18 cellular contexts compared by ENCODE assay signal in the genomic region with DNA sequence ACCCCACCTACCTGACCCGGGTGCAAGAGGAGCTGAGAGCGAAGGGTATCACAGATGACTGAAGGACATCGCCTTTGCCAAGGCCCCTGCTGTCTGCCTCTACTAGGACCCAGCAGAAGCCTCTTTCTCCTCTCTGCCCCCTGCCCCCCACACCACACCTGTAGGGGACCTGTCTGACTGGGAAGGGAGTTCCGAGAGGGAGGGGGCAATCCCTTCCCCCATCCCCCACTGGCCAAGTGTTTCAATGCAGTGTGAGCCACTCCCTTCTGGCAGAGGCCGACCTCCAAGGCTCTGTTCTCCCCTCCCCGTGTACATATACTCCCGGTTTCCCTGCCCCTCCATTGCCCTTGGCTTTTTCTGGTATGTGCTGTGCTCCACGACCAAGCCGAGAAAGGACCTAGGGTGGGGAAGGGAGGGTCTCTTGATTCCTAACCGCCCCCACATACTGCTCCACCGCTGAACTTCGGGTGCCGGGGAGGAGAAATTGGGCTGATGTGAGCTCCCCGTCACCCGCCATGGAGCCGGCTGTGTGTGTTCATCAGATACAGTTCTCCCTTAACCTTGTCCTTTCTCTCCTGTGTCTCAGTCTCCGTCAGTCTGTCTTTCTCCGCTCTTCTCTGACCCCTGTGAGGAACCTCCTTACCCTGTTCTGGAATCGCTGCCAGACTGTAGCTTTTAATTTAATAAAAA. TPM values are rescaled to one million over a fixed set of nuclear protein-coding genes. Genes with fewer than 3 reads are reported as not detected.
DNase-seq lines count a peak whose midpoint lies in the region; ATAC-seq, FAIRE-seq and TF ChIP-seq lines count a peak whose summit lies in the region.
"Had no signal": no experiment of that assay in that cellular context is flagged by ENCODE, and none has a peak within 500 bp of the region (broad histone marks: within the 10 kb centered on the region; RNA-seq: fewer than 3 reads in every experiment).

No MANE protein-coding gene starts in this region.

- peak overlapping the region; percentile 57 for H2AK9ac ChIP-seq in IMR-90 (replicated peaks; ENCODE audit: low read depth, low read length, poor library complexity)

- H3K9me3 ChIP-seq in IMR-90 (ENCODE audit: control insufficient read depth, insufficient read depth, low read length) (no peaks in the 10 kb centered on the region), H1 (ENCODE audit: insufficient read depth in 2 of 2, low read depth in 1 of 2, low read length in 1 of 2) (no peaks in the 10 kb centered on the region), muscle layer of colon (ENCODE audit: low read length) (no peaks in the 10 kb centered on the region), tibial artery (no peaks in the 10 kb centered on the region)

- H2BK120ac ChIP-seq in IMR-90 (ENCODE audit: low read depth, low read length) (no peak overlapping the region), H1 (replicated peaks; ENCODE audit: low read depth, low read length) (peak overlapping the region; percentile 21)

- H3K4me3 ChIP-seq in IMR-90 (ENCODE audit: insufficient read depth, low read depth, low read length): no peak overlapping the region
- peak overlapping the region; percentile 50 to 73 (median 56); a peak in 5 of 8 replicates for H3K4me3 ChIP-seq in H1 (ENCODE audit: extremely low read depth in 1 of 4, insufficient read depth in 2 of 4, low read depth in 3 of 4, low read length in 4 of 4)
- peak overlapping the region; percentile 11 to 66 for H3K4me3 ChIP-seq in muscle layer of colon (ENCODE audit: low read depth in 1 of 2, low read length in 2 of 2)
- H3K4me3 ChIP-seq in tibial artery: peak overlapping the region; percentile 82 to 85
- H3K4me3 ChIP-seq: GM23248 had no signal

- H3K4ac ChIP-seq in IMR-90 (ENCODE audit: low read depth, low read length) (no peak overlapping the region), H1 (replicated peaks; ENCODE audit: insufficient read length, low read depth, low read length) (no peak overlapping the region)

- H3K79me1 ChIP-seq in IMR-90 (ENCODE audit: low read depth in 1 of 2, low read length in 2 of 2): peaks cover 9 to 31% of the 10 kb centered on the region in 2 experiments
- no peaks in the 10 kb centered on the region; the same call in 1 of the 2 replicates for H3K79me1 ChIP-seq in H1 (ENCODE audit: low read depth, low read length)

- H3K9ac ChIP-seq in IMR-90 (ENCODE audit: low read depth, low read length) (no peak overlapping the region), H1 (replicated peaks in 1 of 4; ENCODE audit: extremely low read depth in 1 of 4, low read depth in 3 of 4, low read length in 3 of 4) (no peak overlapping the region), muscle layer of colon (ENCODE audit: low read length) (peak overlapping the region; percentile 27)
- H3K9ac ChIP-seq: GM23248 had no signal

- H3K23me2 ChIP-seq in H1 (ENCODE audit: low read depth, low read length): peaks cover 28% of the 10 kb centered on the region

- no peak overlapping the region for H2BK20ac ChIP-seq in IMR-90 (ENCODE audit: low read depth, low read length)
- H2BK20ac ChIP-seq in H1 (ENCODE audit: low read length): no peak overlapping the region

- H3K36me3 Mint-ChIP-seq in activated CD8-positive, alpha-beta memory T cell treated with anti-CD3 and anti-CD28 coated beads, Interleukin-2, amount 10 ng/mL, durations not matched to agents 7 days and 5 days: no peaks in the 10 kb centered on the region

- H4K91ac ChIP-seq in IMR-90 (ENCODE audit: insufficient read depth, low read depth, low read length): no peak overlapping the region
- H4K91ac ChIP-seq in H1 (replicated peaks; ENCODE audit: insufficient read length, low read length): no peak overlapping the region

- POLR2A ChIA-PET in IMR-90 (lab: Charles Lee; ENCODE audit: unreplicated experiment) (interaction anchor here (0.6 kb wide), 1 partner anchor 134 kb away, joined by 15 read pairs; no protein-coding TSS in a partner anchor), H1 (lab: Charles Lee; ENCODE audit: partially characterized antibody) (interaction anchor here (0.9 to 7.7 kb wide), 19 partner anchors 9 to 148 kb away, joined by 3 to 60 read pairs (median 4); a partner anchor contains a TSS)

- no peak for TF ChIP-seq EP300 in H1 (IDR thresholded peaks at IDR 0.05; ENCODE audit: borderline replicate concordance in 1 of 2, low read depth in 2 of 2, low read length in 2 of 2)

- intact Hi-C loops in IMR-90 (cut with micrococcal nuclease) (no loop called here), tibial artery (cut with DNase I; ENCODE audit: low total_unique reads) (no loop called here)

- H3K23ac ChIP-seq in IMR-90 (ENCODE audit: low read depth, low read length) (no peak overlapping the region), H1 (ENCODE audit: insufficient read length) (no peak overlapping the region)

- peaks cover 33% of the 10 kb centered on the region for H3K27me3 Mint-ChIP-seq in activated CD8-positive, alpha-beta memory T cell treated with anti-CD3 and anti-CD28 coated beads, Interleukin-2, amount 10 ng/mL, durations not matched to agents 7 days and 5 days

- no peak for TF ChIP-seq POLR2A in IMR-90 (IDR thresholded peaks at IDR 0.05; ENCODE audit: low read depth, low read length)
- no peak for TF ChIP-seq POLR2A in H1 (IDR thresholded peaks at IDR 0.05; ENCODE audit: control extremely low read depth in 1 of 2, low read depth in 2 of 2, low read length in 2 of 2)

- H4K5ac ChIP-seq in IMR-90 (ENCODE audit: low read depth, low read length): no peak overlapping the region
- H4K5ac ChIP-seq in H1 (ENCODE audit: insufficient read length, low read depth, low read length): no peak overlapping the region

- no peak overlapping the region for H3K14ac ChIP-seq in IMR-90 (replicated peaks; ENCODE audit: low read depth, low read length)
- H3K14ac ChIP-seq in H1 (ENCODE audit: insufficient read length): no peak overlapping the region

- H2BK15ac ChIP-seq in IMR-90 (ENCODE audit: low read depth, low read length) (no peak overlapping the region), H1 (ENCODE audit: low read length) (0 out of 2 replicates have a peak overlapping the region, but pooled peaks have one; percentile 72)

- no peak for FAIRE-seq in H1 (lab: Jason Lieb, UNC)
- FAIRE-seq: colon had no signal

- peaks cover 18% of the 10 kb centered on the region; the same call in 1 of the 2 replicates for H3K9me1 ChIP-seq in IMR-90 (ENCODE audit: insufficient read depth, low read length)

- H3K4me1 ChIP-seq in IMR-90 (ENCODE audit: control insufficient read depth, insufficient read depth, low read length) (peaks cover 9% of the 10 kb centered on the region), H1 (replicated peaks in 1 of 4; ENCODE audit: control insufficient read depth in 3 of 4, insufficient read depth in 4 of 4, low read length in 3 of 4) (peaks cover 8 to 17% (median 13%) of the 10 kb centered on the region in 4 experiments), muscle layer of colon (ENCODE audit: insufficient read depth, low read length) (peaks cover 41% of the 10 kb centered on the region), tibial artery (peaks cover 0 to 63% (median 54%) of the 10 kb centered on the region in 4 donors)

- no peak overlapping the region for H3K27ac ChIP-seq in IMR-90 (ENCODE audit: insufficient read depth, low read length)
- no peak overlapping the region for H3K27ac ChIP-seq in H1 (ENCODE audit: low read depth, low read length)
- H3K27ac ChIP-seq in muscle layer of colon (ENCODE audit: low read depth, low read length): peak overlapping the region; percentile 98
- H3K27ac ChIP-seq in tibial artery: peak overlapping the region; percentile 97 to 99
- H3K27ac ChIP-seq: GM23248 had no signal

- TF ChIP-seq CTCF in IMR-90 (conservative IDR thresholded peaks at IDR 0.05; ENCODE audit: low read depth, low read length) (no peak), H1 (IDR thresholded peaks at IDR 0.05; ENCODE audit: control extremely low read depth in 1 of 3, insufficient read depth in 1 of 3, low read depth in 1 of 3, low read length in 3 of 3) (no peak), tibial artery (IDR thresholded peaks at IDR 0.05) (no peak), GM10266 (IDR thresholded peaks at IDR 0.05; ENCODE audit: control insufficient read depth, insufficient read depth, low read depth, missing control alignments) (no peak)

- H3K56ac ChIP-seq in IMR-90 (ENCODE audit: extremely low read depth, insufficient read depth, low read length): no peak overlapping the region
- no peak overlapping the region for H3K56ac ChIP-seq in H1 (replicated peaks; ENCODE audit: insufficient read length, low read depth, low read length)

- H3K4me2 ChIP-seq in IMR-90 (ENCODE audit: low read depth, low read length): no peak overlapping the region
- peak overlapping the region; percentile 88 to 97 for H3K4me2 ChIP-seq in H1 (ENCODE audit: insufficient read depth in 1 of 2, low read depth in 2 of 2, low read length in 2 of 2)

- no CpG with 5 or more reads among the region's 19 CpGs for WGBS in IMR-90 (ENCODE audit: extremely low coverage in 2 of 2, insufficient read length in 1 of 2), 2 experiments
- WGBS in H1 (ENCODE audit: extremely low coverage in 1 of 2, insufficient coverage in 1 of 2, insufficient read length in 1 of 2, insufficient replicate concordance in 2 of 2, low coverage in 1 of 2, low lambda C conversion rate in 2 of 2, missing lambda C conversion rate in 1 of 2), 2 experiments: 19% methylated on average over 19 of the region's 19 CpGs; no CpG with 5 or more reads in 1 of the 2 experiments

- H3K18ac ChIP-seq in IMR-90 (ENCODE audit: low read depth, low read length): no peak overlapping the region
- H3K18ac ChIP-seq in H1 (ENCODE audit: extremely low read depth, low read length): peak overlapping the region; percentile 66

- H2BK5ac ChIP-seq in IMR-90 (ENCODE audit: low read depth, low read length, poor library complexity, severe bottlenecking) (no peak overlapping the region), H1 (ENCODE audit: low read depth, low read length) (no peak overlapping the region)

- peaks cover 16% of the 10 kb centered on the region for H3K36me3 ChIP-seq in IMR-90 (ENCODE audit: control insufficient read depth, insufficient read depth, low read length)
- H3K36me3 ChIP-seq in H1 (ENCODE audit: control insufficient read depth in 2 of 4, insufficient read depth in 4 of 4, low read length in 3 of 4): peaks cover 0 to 5% (median 3%) of the 10 kb centered on the region in 4 experiments; a peak in 3 of 8 replicates
- peaks cover 33% of the 10 kb centered on the region for H3K36me3 ChIP-seq in muscle layer of colon (ENCODE audit: insufficient read depth, low read length)
- peaks cover 0 to 37% (median 12%) of the 10 kb centered on the region in 3 donors for H3K36me3 ChIP-seq in tibial artery

- H3K9me3 Mint-ChIP-seq in activated CD8-positive, alpha-beta memory T cell treated with anti-CD3 and anti-CD28 coated beads, Interleukin-2, amount 10 ng/mL, durations not matched to agents 7 days and 5 days (ENCODE audit: low read depth): no peaks in the 10 kb centered on the region
- H3K9me3 Mint-ChIP-seq: activated T-cell treated with anti-CD3 and anti-CD28 coated beads, Interleukin-2, amount 50 U/mL, for 4 hours; immature natural killer cell had no signal

- peak overlapping the region; percentile 35; the same call in 1 of the 2 replicates for H2BK12ac ChIP-seq in H1 (ENCODE audit: low read depth, low read length)

- no peak for ATAC-seq in IMR-90 (ENCODE audit: low read depth)
- no peak for ATAC-seq in GM18858 (IDR thresholded peaks at IDR 0.05; ENCODE audit: unreplicated experiment)
- no peak for ATAC-seq in GM21737 (IDR thresholded peaks at IDR 0.05; ENCODE audit: unreplicated experiment)
- no peak for ATAC-seq in activated CD8-positive, alpha-beta memory T cell treated with anti-CD3 and anti-CD28 coated beads, Interleukin-2, amount 10 ng/mL, durations not matched to agents 7 days and 5 days
- ATAC-seq: activated T-cell treated with anti-CD3 and anti-CD28 coated beads, Interleukin-2, amount 50 U/mL, for 4 hours; Panc1 had no signal

- H2AFZ ChIP-seq in IMR-90 (replicated peaks; ENCODE audit: low read length, poor library complexity) (no peak overlapping the region), H1 (ENCODE audit: low read length) (no peak overlapping the region)

- H2AK5ac ChIP-seq in IMR-90 (ENCODE audit: low read depth, low read length) (no peak overlapping the region), H1 (ENCODE audit: low read depth, low read length) (no peak overlapping the region)

- H3K79me2 ChIP-seq in H1 (ENCODE audit: control insufficient read depth in 1 of 2, insufficient read depth in 2 of 2, low read length in 2 of 2): peaks cover 0 to 10% of the 10 kb centered on the region in 2 experiments; a peak in 1 of 4 replicates

- DNase-seq in IMR-90: no peak
- peak in 1 of 2 experiments; percentile 73 for DNase-seq in H1 (ENCODE audit: low read depth in 1 of 2, low spot score in 2 of 2)
- DNase-seq in tibial artery: no peak
- DNase-seq in GM10266 (ENCODE audit: extremely low spot score): no peak
- DNase-seq in activated CD8-positive, alpha-beta memory T cell treated with anti-CD3 and anti-CD28 coated beads, Interleukin-2, amount 10 ng/mL, durations not matched to agents 7 days and 5 days: no peak
- DNase-seq: activated CD4-positive, alpha-beta T cell treated with anti-CD3 and anti-CD28 coated beads for 1 hour; activated T-cell treated with anti-CD3 and anti-CD28 coated beads, Interleukin-2, amount 50 U/mL, for 4 hours; GM23248; immature natural killer cell; NCI-H187 treated with DMSO at 0.1 percent for 48 hours; NCI-H510A treated with DMSO at 0.1 percent for 48 hours; stimulated activated CD4-positive, alpha-beta T cell treated with anti-CD3 and anti-CD28 coated beads, Interleukin-2, amount 100 ng/mL, for 24 hours had no signal

- in situ Hi-C loops in IMR-90 (cut with MboI; ENCODE audit: low sequenced_read_pairs): no loop called here

- CTCF ChIA-PET in IMR-90 (lab: Yijun Ruan, JAX) (no interaction called here), H1 (lab: Charles Lee; ENCODE audit: partially characterized antibody) (interaction anchor here (0.6 to 12.5 kb wide), 13 partner anchors 9 to 349 kb away, joined by 3 to 124 read pairs (median 5); a partner anchor contains a TSS)
- CTCF ChIA-PET in activated CD8-positive, alpha-beta memory T cell treated with anti-CD3 and anti-CD28 coated beads, Interleukin-2, amount 10 ng/mL, durations not matched to agents 7 days and 5 days (lab: Charles Lee): interaction anchor here (1.1 to 2.4 kb wide), 5 partner anchors 10 to 25 kb away, joined by 4 to 11 read pairs (median 5); a partner anchor contains a TSS

- H3K27me3 ChIP-seq in IMR-90 (ENCODE audit: control insufficient read depth, insufficient read depth, low read length) (no peaks in the 10 kb centered on the region), H1 (replicated peaks in 1 of 4; ENCODE audit: control insufficient read depth in 3 of 4, extremely low read depth in 1 of 4, insufficient read depth in 3 of 4, low read length in 3 of 4) (peaks cover 4 to 42% (median 30%) of the 10 kb centered on the region in 4 experiments), muscle layer of colon (ENCODE audit: control insufficient read depth in 1 of 2, insufficient read depth in 2 of 2, low read length in 2 of 2) (no peaks in the 10 kb centered on the region), tibial artery (no peaks in the 10 kb centered on the region)

- H3K4me3 Mint-ChIP-seq in activated CD8-positive, alpha-beta memory T cell treated with anti-CD3 and anti-CD28 coated beads, Interleukin-2, amount 10 ng/mL, durations not matched to agents 7 days and 5 days: no peak overlapping the region
- H3K4me3 Mint-ChIP-seq: activated T-cell treated with anti-CD3 and anti-CD28 coated beads, Interleukin-2, amount 50 U/mL, for 4 hours had no signal

- BruUV-seq in IMR-90 (replicated peaks; lab: Mats Ljungman, UMichigan): no TSS peak

- H3K27ac Mint-ChIP-seq in activated CD8-positive, alpha-beta memory T cell treated with anti-CD3 and anti-CD28 coated beads, Interleukin-2, amount 10 ng/mL, durations not matched to agents 7 days and 5 days: no peak overlapping the region

- H4K8ac ChIP-seq in IMR-90 (ENCODE audit: low read depth in 2 of 2, low read length in 2 of 2) (no peak overlapping the region), H1 (ENCODE audit: extremely low read depth, insufficient read depth, low read length) (no peak overlapping the region)

- H3K4me1 Mint-ChIP-seq in activated CD8-positive, alpha-beta memory T cell treated with anti-CD3 and anti-CD28 coated beads, Interleukin-2, amount 10 ng/mL, durations not matched to agents 7 days and 5 days: peaks cover 16% of the 10 kb centered on the region

- H4K20me1 ChIP-seq in IMR-90 (ENCODE audit: insufficient read depth, low read length) (no peaks in the 10 kb centered on the region), H1 (replicated peaks in 1 of 2; ENCODE audit: control insufficient read depth in 1 of 2, insufficient read depth in 2 of 2, low read length in 2 of 2) (no peaks in the 10 kb centered on the region)

- dilution Hi-C loops in IMR-90 (cut with HindIII; ENCODE audit: low sequenced_read_pairs, unreplicated experiment): no loop called here

- TF ChIP-seq RAD21 in IMR-90 (IDR thresholded peaks at IDR 0.05; ENCODE audit: low read length) (no peak), H1 (IDR thresholded peaks at IDR 0.05 in 1 of 2, conservative IDR thresholded peaks at IDR 0.05 in 1 of 2; ENCODE audit: low read depth in 2 of 2, low read length in 2 of 2) (no peak)

RNA-seq across cellular contexts. Expression of a gene that starts 2.0 kb away (rescaled TPM):
- total RNA-seq in IMR-90 (2012; rRNA removed): 6.3 and 7.8 TPM in 2 replicates
- polyA plus RNA-seq in IMR-90 (2012; rRNA removed) (17.1 and 17.9 TPM in 2 replicates), H1 (2011; rRNA removed) (8.6 and 8.8 TPM in 2 replicates)
- 10.7 and 11.9 TPM in 2 replicates for polyA plus RNA-seq in IMR-90 (2012; cell fraction: cytosol; rRNA removed)
- 81.4 and 123 TPM in 2 replicates for polyA plus RNA-seq in IMR-90 (2012; cell fraction: nucleus; rRNA removed; ENCODE audit: low replicate concordance)
- 5.9 and 6.4 TPM in 2 replicates for total RNA-seq in H1 (2021; fragmentation: NEBNext Ultra II Directional; extraction: Animal tissue kit (Norgen Biotek cat#: 25700))
- 11.8 TPM for polyA plus RNA-seq in H1 (2011; cell fraction: cytosol; rRNA removed)
- polyA plus RNA-seq in H1 (2011; cell fraction: nucleus; rRNA removed): 45.7 TPM
- polyA plus RNA-seq in H1 (2012, experiment 1 of 2): 11.8 to 18.3 TPM (median 17.0 TPM) in 4 replicates
- 10.9 TPM for polyA plus RNA-seq in H1 (2012, experiment 2 of 2)
- 3.8 TPM for polyA plus RNA-seq in H1 (2013, experiment 1 of 2)
- 3.6 TPM for polyA plus RNA-seq in H1 (2013, experiment 2 of 2)
- polyA minus RNA-seq in H1 (2011; rRNA and poly(A)+ RNA removed): 4.3 and 9.0 TPM in 2 replicates
- 3.4 TPM for polyA minus RNA-seq in H1 (2011; cell fraction: cytosol; rRNA and poly(A)+ RNA removed)
- polyA minus RNA-seq in H1 (2011; cell fraction: nucleus; rRNA and poly(A)+ RNA removed): 7.1 TPM
- under 1 TPM; 0.70 to 0.84 TPM for total RNA-seq in activated CD8-positive, alpha-beta memory T cell treated with anti-CD3 and anti-CD28 coated beads, Interleukin-2, amount 10 ng/mL, durations not matched to agents 7 days and 5 days

RNA-seq across cellular contexts. Expression of a gene that starts 4.6 kb away (rescaled TPM):
- 2.8 and 2.9 TPM in 2 replicates for total RNA-seq in IMR-90 (2012; rRNA removed)
- polyA plus RNA-seq in IMR-90 (2012; rRNA removed) (13.1 and 14.6 TPM in 2 replicates), H1 (2011; rRNA removed) (92.5 and 126 TPM in 2 replicates)
- 6.3 and 10.0 TPM in 2 replicates for polyA plus RNA-seq in IMR-90 (2012; cell fraction: cytosol; rRNA removed)
- 82.4 and 104 TPM in 2 replicates for polyA plus RNA-seq in IMR-90 (2012; cell fraction: nucleus; rRNA removed; ENCODE audit: low replicate concordance)
- 41.8 and 43.4 TPM in 2 replicates for total RNA-seq in H1 (2021; fragmentation: NEBNext Ultra II Directional; extraction: Animal tissue kit (Norgen Biotek cat#: 25700))
- 92.5 TPM for polyA plus RNA-seq in H1 (2011; cell fraction: cytosol; rRNA removed)
- polyA plus RNA-seq in H1 (2011; cell fraction: nucleus; rRNA removed): 373 TPM
- 66.9 to 71.1 TPM (median 70.4 TPM) in 4 replicates for polyA plus RNA-seq in H1 (2012, experiment 1 of 2)
- 45.9 TPM for polyA plus RNA-seq in H1 (2012, experiment 2 of 2)
- 41.7 TPM for polyA plus RNA-seq in H1 (2013, experiment 1 of 2)
- polyA plus RNA-seq in H1 (2013, experiment 2 of 2): 36.1 TPM
- 27.3 and 38.8 TPM in 2 replicates for polyA minus RNA-seq in H1 (2011; rRNA and poly(A)+ RNA removed)
- 31.0 TPM for polyA minus RNA-seq in H1 (2011; cell fraction: cytosol; rRNA and poly(A)+ RNA removed)
- 52.0 TPM for polyA minus RNA-seq in H1 (2011; cell fraction: nucleus; rRNA and poly(A)+ RNA removed)
- total RNA-seq in activated CD8-positive, alpha-beta memory T cell treated with anti-CD3 and anti-CD28 coated beads, Interleukin-2, amount 10 ng/mL, durations not matched to agents 7 days and 5 days: 10 to 100 TPM; 20.8 to 21.2 TPM

RNA-seq across cellular contexts. Expression of a gene that starts 18.2 kb away (rescaled TPM):
- total RNA-seq in IMR-90 (2012; rRNA removed): 12.5 and 14.4 TPM in 2 replicates
- polyA plus RNA-seq in IMR-90 (2012; rRNA removed): 20.0 and 23.1 TPM in 2 replicates
- polyA plus RNA-seq in IMR-90 (2012; cell fraction: cytosol; rRNA removed): 12.2 and 14.9 TPM in 2 replicates
- 6.3 and 18.0 TPM in 2 replicates for polyA plus RNA-seq in IMR-90 (2012; cell fraction: nucleus; rRNA removed; ENCODE audit: low replicate concordance)
- 21.4 and 27.1 TPM in 2 replicates for total RNA-seq in H1 (2021; fragmentation: NEBNext Ultra II Directional; extraction: Animal tissue kit (Norgen Biotek cat#: 25700))
- polyA plus RNA-seq in H1 (2011; rRNA removed): 21.0 and 25.0 TPM in 2 replicates
- polyA plus RNA-seq in H1 (2011; cell fraction: cytosol; rRNA removed): 21.8 TPM
- 23.9 TPM for polyA plus RNA-seq in H1 (2011; cell fraction: nucleus; rRNA removed)
- polyA plus RNA-seq in H1 (2012, experiment 1 of 2): 19.5 to 27.9 TPM (median 22.1 TPM) in 4 replicates
- polyA plus RNA-seq in H1 (2012, experiment 2 of 2): 16.5 TPM
- polyA plus RNA-seq in H1 (2013, experiment 1 of 2): 14.6 TPM
- polyA plus RNA-seq in H1 (2013, experiment 2 of 2): 15.9 TPM
- 25.6 and 27.0 TPM in 2 replicates for polyA minus RNA-seq in H1 (2011; rRNA and poly(A)+ RNA removed)
- 16.4 TPM for polyA minus RNA-seq in H1 (2011; cell fraction: cytosol; rRNA and poly(A)+ RNA removed)
- 11.0 TPM for polyA minus RNA-seq in H1 (2011; cell fraction: nucleus; rRNA and poly(A)+ RNA removed)
- 10 to 100 TPM; 21.4 to 22.2 TPM for total RNA-seq in activated CD8-positive, alpha-beta memory T cell treated with anti-CD3 and anti-CD28 coated beads, Interleukin-2, amount 10 ng/mL, durations not matched to agents 7 days and 5 days

RNA-seq across cellular contexts. Expression of a gene that starts 23.8 kb away (rescaled TPM):
- 0.18 and 0.28 TPM in 2 replicates for total RNA-seq in IMR-90 (2012; rRNA removed)
- polyA plus RNA-seq in IMR-90 (2012; rRNA removed) (0.62 and 0.66 TPM in 2 replicates), H1 (2011; rRNA removed) (2.2 and 2.3 TPM in 2 replicates)
- 0.55 and 1.9 TPM in 2 replicates for polyA plus RNA-seq in IMR-90 (2012; cell fraction: cytosol; rRNA removed)
- polyA plus RNA-seq in IMR-90 (2012; cell fraction: nucleus; rRNA removed; ENCODE audit: low replicate concordance): 1.0 and 1.8 TPM in 2 replicates
- total RNA-seq in H1 (2021; fragmentation: NEBNext Ultra II Directional; extraction: Animal tissue kit (Norgen Biotek cat#: 25700)): 1.4 and 1.5 TPM in 2 replicates
- polyA plus RNA-seq in H1 (2011; cell fraction: cytosol; rRNA removed): 1.6 TPM
- polyA plus RNA-seq in H1 (2011; cell fraction: nucleus; rRNA removed): 4.8 TPM
- 0.95 to 1.6 TPM (median 1.3 TPM) in 4 replicates for polyA plus RNA-seq in H1 (2012, experiment 1 of 2)
- polyA plus RNA-seq in H1 (2012, experiment 2 of 2): 1.3 TPM
- 0.61 TPM for polyA plus RNA-seq in H1 (2013, experiment 1 of 2)
- polyA plus RNA-seq in H1 (2013, experiment 2 of 2): 0.74 TPM
- 1.0 and 1.7 TPM in 2 replicates for polyA minus RNA-seq in H1 (2011; rRNA and poly(A)+ RNA removed)
- 0.59 TPM for polyA minus RNA-seq in H1 (2011; cell fraction: cytosol; rRNA and poly(A)+ RNA removed)
- 1.5 TPM for polyA minus RNA-seq in H1 (2011; cell fraction: nucleus; rRNA and poly(A)+ RNA removed)
- total RNA-seq in activated CD8-positive, alpha-beta memory T cell treated with anti-CD3 and anti-CD28 coated beads, Interleukin-2, amount 10 ng/mL, durations not matched to agents 7 days and 5 days: 1 to 10 TPM; 2.4 to 8.2 TPM
- polyA plus RNA-seq: immature natural killer cell had no signal

RNA-seq across cellular contexts. Expression of a gene that starts 59.4 kb away (rescaled TPM):
- total RNA-seq in IMR-90 (2012; rRNA removed): under 0.01 and 0.18 TPM in 2 replicates
- polyA plus RNA-seq in IMR-90 (2012; rRNA removed) (0.09 and 0.15 TPM in 2 replicates), H1 (2011; rRNA removed) (10.7 and 11.7 TPM in 2 replicates)
- 0.03 and 0.10 TPM in 2 replicates for polyA plus RNA-seq in IMR-90 (2012; cell fraction: cytosol; rRNA removed)
- polyA plus RNA-seq in IMR-90 (2012; cell fraction: nucleus; rRNA removed; ENCODE audit: low replicate concordance): 0.48 and 1.3 TPM in 2 replicates
- 21.9 and 22.8 TPM in 2 replicates for total RNA-seq in H1 (2021; fragmentation: NEBNext Ultra II Directional; extraction: Animal tissue kit (Norgen Biotek cat#: 25700))
- 16.5 TPM for polyA plus RNA-seq in H1 (2011; cell fraction: cytosol; rRNA removed)
- 32.8 TPM for polyA plus RNA-seq in H1 (2011; cell fraction: nucleus; rRNA removed)
- polyA plus RNA-seq in H1 (2012, experiment 1 of 2): 16.3 to 20.8 TPM (median 19.3 TPM) in 4 replicates
- polyA plus RNA-seq in H1 (2012, experiment 2 of 2): 3.2 TPM
- polyA plus RNA-seq in H1 (2013, experiment 1 of 2): 10.6 TPM
- 9.6 TPM for polyA plus RNA-seq in H1 (2013, experiment 2 of 2)
- 19.8 and 21.8 TPM in 2 replicates for polyA minus RNA-seq in H1 (2011; rRNA and poly(A)+ RNA removed)
- polyA minus RNA-seq in H1 (2011; cell fraction: cytosol; rRNA and poly(A)+ RNA removed): 12.0 TPM
- 18.9 TPM for polyA minus RNA-seq in H1 (2011; cell fraction: nucleus; rRNA and poly(A)+ RNA removed)
- total RNA-seq in activated CD8-positive, alpha-beta memory T cell treated with anti-CD3 and anti-CD28 coated beads, Interleukin-2, amount 10 ng/mL, durations not matched to agents 7 days and 5 days: 1 to 10 TPM; 1.9 to 2.1 TPM
- total RNA-seq: G401 had no signal
- polyA plus RNA-seq: immature natural killer cell had no signal

Comparison
In these comparisons a context has a peak if more than half of its experiments do, and no peak if none do; other contexts are left out.
1. H3K27ac ChIP-seq: peak in muscle layer of colon (single experiment) and tibial artery (2 of 2); none in IMR-90 (single experiment) and H1 (single experiment).